17 cellular contexts compared by ENCODE assay signal in genomic region chr4:122364700-122365404, GRCh38. TPM values are rescaled to one million over a fixed set of nuclear protein-coding genes. Genes with fewer than 3 reads are reported as not detected.
A peak's percentile ranks its signal among the peaks of the same experiment; 100 is the strongest.
DNase-seq lines count a peak whose midpoint lies in the region; ATAC-seq lines count a peak whose summit lies in the region.
"Had no signal": no experiment of that assay in that cellular context is flagged by ENCODE, and none has a peak within 500 bp of the region (broad histone marks: within the 10 kb centered on the region; RNA-seq: fewer than 3 reads in every experiment).

No MANE protein-coding gene starts in this region.

- H3K27ac Mint-ChIP-seq in T-helper 17 cell = no peak overlapping the region
- H3K27ac Mint-ChIP-seq in stimulated activated naive B cell treated with anti-CD40 and anti-IgM and Interleukin-4, amounts not matched to agents 10 μg/mL and 1 μg/mL and 100 μg/mL, for 72 hours = no peak overlapping the region
- H3K27ac Mint-ChIP-seq: activated B cell treated with CpG ODN at 0.5 μM for 24 hours; CD8-positive, alpha-beta T cell had no signal

- DNase-seq in DMS53 (lab: John Stamatoyannopoulos, UW) (peak; percentile 56), DMS53 treated with DMSO at 0.1 percent for 48 hours (lab: John Stamatoyannopoulos, UW; ENCODE audit: unreplicated experiment) (no peak), T-helper 17 cell (no peak), iPS-NIHi7 (ENCODE audit: extremely low spot score) (peak; percentile 16), hepatic stellate cell (ENCODE audit: low spot score) (no peak)
- DNase-seq in stimulated activated naive B cell treated with anti-CD40 and anti-IgM and Interleukin-4, amounts not matched to agents 10 μg/mL and 1 μg/mL and 100 μg/mL, for 72 hours = no peak
- DNase-seq: activated B cell treated with CpG ODN at 0.5 μM for 24 hours, MM.1S, NCI-H226, occipital lobe, spleen, thyroid gland had no signal

- no peaks in the 10 kb centered on the region for H3K27me3 Mint-ChIP-seq in T-helper 17 cell
- peaks cover 0 to 1% of the 10 kb centered on the region in 2 donors for H3K27me3 Mint-ChIP-seq in stimulated activated naive B cell treated with anti-CD40 and anti-IgM and Interleukin-4, amounts not matched to agents 10 μg/mL and 1 μg/mL and 100 μg/mL, for 72 hours
- H3K27me3 Mint-ChIP-seq: activated B cell treated with CpG ODN at 0.5 μM for 24 hours had no signal

- no peak overlapping the region for H3K4me3 Mint-ChIP-seq in T-helper 17 cell
- H3K4me3 Mint-ChIP-seq in stimulated activated naive B cell treated with anti-CD40 and anti-IgM and Interleukin-4, amounts not matched to agents 10 μg/mL and 1 μg/mL and 100 μg/mL, for 72 hours = no peak overlapping the region
- H3K4me3 Mint-ChIP-seq: activated B cell treated with CpG ODN at 0.5 μM for 24 hours; CD8-positive, alpha-beta T cell had no signal

- no peak overlapping the region for H3K9ac ChIP-seq in HUES48 (ENCODE audit: low read depth, low read length)

- H3K4me1 Mint-ChIP-seq in T-helper 17 cell = no peaks in the 10 kb centered on the region
- H3K4me1 Mint-ChIP-seq in stimulated activated naive B cell treated with anti-CD40 and anti-IgM and Interleukin-4, amounts not matched to agents 10 μg/mL and 1 μg/mL and 100 μg/mL, for 72 hours = no peaks in the 10 kb centered on the region
- H3K4me1 Mint-ChIP-seq: activated B cell treated with CpG ODN at 0.5 μM for 24 hours had no signal

- H3K9me3 Mint-ChIP-seq in stimulated activated naive B cell treated with anti-CD40 and anti-IgM and Interleukin-4, amounts not matched to agents 10 μg/mL and 1 μg/mL and 100 μg/mL, for 72 hours = peaks cover 17 to 19% of the 10 kb centered on the region in 2 donors

- H3K36me3 Mint-ChIP-seq in T-helper 17 cell (ENCODE audit: low read depth) = peaks cover 4% of the 10 kb centered on the region
- peaks cover 6 to 28% of the 10 kb centered on the region in 2 donors for H3K36me3 Mint-ChIP-seq in stimulated activated naive B cell treated with anti-CD40 and anti-IgM and Interleukin-4, amounts not matched to agents 10 μg/mL and 1 μg/mL and 100 μg/mL, for 72 hours

- no peaks in the 10 kb centered on the region for H3K9me3 ChIP-seq in HUES48 (ENCODE audit: control insufficient read depth, insufficient read depth, low read length)
- no peaks in the 10 kb centered on the region for H3K9me3 ChIP-seq in T-helper 17 cell (ENCODE audit: control insufficient read depth, low read length, poor library complexity, severe bottlenecking)
- H3K9me3 ChIP-seq: thyroid gland had no signal

- no peaks in the 10 kb centered on the region for H3K4me1 ChIP-seq in HUES48 (ENCODE audit: control insufficient read depth, insufficient read depth, low read length)
- H3K4me1 ChIP-seq: spleen, thyroid gland had no signal

- no peak overlapping the region for H3K27ac ChIP-seq in HUES48 (ENCODE audit: low read depth, low read length)
- H3K27ac ChIP-seq: 22Rv1, spleen, thyroid gland had no signal

- peaks cover 13% of the 10 kb centered on the region for H3K36me3 ChIP-seq in HUES48 (ENCODE audit: control insufficient read depth, insufficient read depth, low read length)

- H3K27me3 ChIP-seq in HUES48 (ENCODE audit: control insufficient read depth, insufficient read depth, low read length) = no peaks in the 10 kb centered on the region
- H3K27me3 ChIP-seq: spleen, thyroid gland had no signal

- ATAC-seq in T-helper 17 cell (peak; percentile 56), GM21825 (IDR thresholded peaks at IDR 0.05; ENCODE audit: unreplicated experiment) (no peak)
- no peak for ATAC-seq in stimulated activated naive B cell treated with anti-CD40 and anti-IgM and Interleukin-4, amounts not matched to agents 10 μg/mL and 1 μg/mL and 100 μg/mL, for 72 hours (replicated peaks)
- ATAC-seq: CD8-positive, alpha-beta T cell had no signal

- H3K4me3 ChIP-seq in HUES48 (ENCODE audit: low read depth, low read length) = peak overlapping the region; percentile 44; the same call in 1 of the 2 replicates
- H3K4me3 ChIP-seq: spleen, thyroid gland had no signal

RNA-seq across cellular contexts. Expression of gene ADAD1, which starts 14.0 kb away (rescaled TPM):
- not detected for total RNA-seq in T-helper 17 cell
- total RNA-seq: activated B cell treated with CpG ODN at 0.5 μM for 24 hours; CD8-positive, alpha-beta T cell; lung microvascular endothelial cell; occipital lobe; spleen had no signal

Comparison
In these comparisons a context has a peak if more than half of its experiments do, and no peak if none do; other contexts are left out.
1. DNase-seq: peak in DMS53 (single experiment) and iPS-NIHi7 (single experiment); none in DMS53 treated with DMSO at 0.1 percent for 48 hours (single experiment), T-helper 17 cell (0 of 3), stimulated activated naive B cell treated with anti-CD40 and anti-IgM and Interleukin-4, amounts not matched to agents 10 μg/mL and 1 μg/mL and 100 μg/mL, for 72 hours (single experiment) and hepatic stellate cell (single experiment).